Comparison of ENCODE assay signal across 9 cellular contexts in the genomic region with DNA sequence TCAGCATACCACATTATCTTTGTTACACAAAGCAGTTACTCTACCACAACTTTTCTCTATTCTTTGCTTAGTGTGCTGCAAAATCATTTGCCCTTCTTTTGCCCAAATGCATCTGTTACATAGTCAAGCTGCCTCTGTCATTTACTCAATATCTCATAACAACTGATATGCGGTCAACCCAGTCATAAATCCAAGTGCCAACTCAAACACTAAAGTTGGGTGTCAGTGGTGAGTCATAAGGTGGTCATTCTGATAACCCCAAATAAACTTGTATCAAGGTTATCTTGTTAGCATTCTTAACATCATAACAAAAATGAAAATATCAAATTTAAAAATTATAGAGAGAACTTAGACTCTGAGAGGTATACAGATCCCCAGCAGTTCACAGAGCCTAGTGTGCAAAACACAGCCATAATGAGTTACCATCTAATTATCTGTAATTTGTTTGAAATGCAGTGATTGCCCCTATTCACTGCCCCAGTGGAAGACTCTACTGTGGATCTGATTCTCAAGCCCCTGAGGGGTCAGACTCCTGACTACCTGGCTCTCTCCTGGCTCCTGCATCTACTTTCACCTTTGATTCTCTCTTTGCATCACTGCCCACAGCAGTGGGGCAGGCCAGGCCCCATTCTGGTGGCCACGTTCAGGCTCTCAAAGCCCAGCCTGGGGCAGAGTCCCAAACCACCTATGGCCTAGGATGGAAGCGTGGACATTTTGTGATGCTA. TPM values are rescaled to one million over a fixed set of nuclear protein-coding genes. Genes with fewer than 3 reads are reported as not detected.
DNase-seq lines count a peak whose midpoint lies in the region; ATAC-seq and TF ChIP-seq lines count a peak whose summit lies in the region.
"Had no signal": no experiment of that assay in that cellular context is flagged by ENCODE, and none has a peak within 500 bp of the region (broad histone marks: within the 10 kb centered on the region; RNA-seq: fewer than 3 reads in every experiment).

No MANE protein-coding gene starts in this region.

- DNase-seq in left cardiac atrium (no peak), cardiac septum (ENCODE audit: low spot score) (no peak), SW480 (ENCODE audit: low spot score) (peak; percentile 4), left lobe of liver (ENCODE audit: low spot score) (no peak), upper lobe of right lung (no peak), testis (no peak), NCI-H1417 treated with DMSO at 0.1 percent for 48 hours (lab: John Stamatoyannopoulos, UW) (no peak)
- DNase-seq: cortex of kidney had no signal

- H3K27me3 ChIP-seq in upper lobe of right lung (no peaks in the 10 kb centered on the region), testis (no peaks in the 10 kb centered on the region)

- H3K4me1 ChIP-seq in upper lobe of right lung (no peaks in the 10 kb centered on the region), testis (peaks cover 10% of the 10 kb centered on the region)

- H3K27ac ChIP-seq in upper lobe of right lung: no peak overlapping the region
- H3K27ac ChIP-seq in testis: no peak overlapping the region

- TF ChIP-seq POLR2A in testis (IDR thresholded peaks at IDR 0.05): no peak

- H3K36me3 ChIP-seq in upper lobe of right lung (no peaks in the 10 kb centered on the region), testis (ENCODE audit: low read depth, missing control alignments) (no peaks in the 10 kb centered on the region)

- WGBS in testis, 2 donors: 81 to 88% methylated on average over 3 of the region's 3 CpGs

- H3K9me3 ChIP-seq in upper lobe of right lung: no peaks in the 10 kb centered on the region
- H3K9me3 ChIP-seq in testis: no peaks in the 10 kb centered on the region

- intact Hi-C loops in left cardiac atrium (cut with DNase I): no loop called here
- intact Hi-C loops in cardiac septum (cut with DNase I): no loop called here
- intact Hi-C loops in upper lobe of right lung (cut with DNase I): no loop called here
- intact Hi-C loops in testis (cut with DNase I; ENCODE audit: low total_unique reads): no loop called here

- TF ChIP-seq CTCF in upper lobe of right lung (IDR thresholded peaks at IDR 0.05): no peak
- TF ChIP-seq CTCF in testis (IDR thresholded peaks at IDR 0.05): no peak

- H3K4me3 ChIP-seq in upper lobe of right lung: no peak overlapping the region
- no peak overlapping the region for H3K4me3 ChIP-seq in testis

- ATAC-seq in left cardiac atrium: peak; percentile 45 to 61
- ATAC-seq in left lobe of liver: peak; percentile 54
- ATAC-seq in upper lobe of right lung: peak; percentile 36
- no peak for ATAC-seq in GM18907 (IDR thresholded peaks at IDR 0.05; ENCODE audit: unreplicated experiment)

RNA-seq across cellular contexts. Expression of a gene that starts 29.2 kb away (rescaled TPM):
- total RNA-seq in left cardiac atrium (10 to 100 TPM; 15.6 to 17.2 TPM), cardiac septum (15.0 TPM), left lobe of liver (7.5 TPM), upper lobe of right lung (39.5 TPM), testis (10 to 100 TPM in 1 of 2 donors, 1 to 10 TPM in 1; 9.8 to 13.1 TPM)
- polyA plus RNA-seq in testis (ENCODE audit: insufficient read depth, low read depth, low replicate concordance): 8.6 TPM
